Comparison of ENCODE assay signal across 9 cellular contexts in the genomic region with DNA sequence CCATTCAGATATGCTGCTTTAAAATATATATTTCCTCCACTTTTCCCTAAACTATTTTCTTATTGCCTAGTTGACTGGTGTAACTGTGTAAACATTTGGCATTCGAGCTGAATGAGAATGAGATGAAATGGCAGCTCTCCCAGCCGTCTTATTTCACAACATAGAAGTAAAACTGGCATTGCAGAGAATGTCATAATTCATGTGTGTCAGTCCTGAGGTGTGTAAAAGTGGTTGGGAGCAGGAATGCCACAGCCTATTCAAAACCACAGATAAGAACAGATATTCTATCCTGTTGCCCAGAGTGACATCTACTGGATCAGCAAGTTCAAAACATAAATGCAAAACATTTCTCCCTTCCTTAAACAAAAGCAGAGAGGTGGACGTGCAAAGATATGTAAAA.
DNase-seq lines count a peak whose midpoint lies in the region; ATAC-seq and TF ChIP-seq lines count a peak whose summit lies in the region.
"Had no signal": no experiment of that assay in that cellular context is flagged by ENCODE, and none has a peak within 500 bp of the region (broad histone marks: within the 10 kb centered on the region; RNA-seq: fewer than 3 reads in every experiment).

No MANE protein-coding gene starts in this region.

- no peak overlapping the region for H3K4me3 ChIP-seq in BE2C (ENCODE audit: low read depth, low read length)

- DNase-seq in BE2C (no peak), M059J (ENCODE audit: low read depth) (peak; percentile 81), WTC11 (ENCODE audit: low spot score) (no peak), left colon (peak in 1 of 2 donors; percentile 11), OCI-M2 (lab: John Stamatoyannopoulos, UW; ENCODE audit: unreplicated experiment) (no peak)
- no peak for DNase-seq in activated CD4-positive, alpha-beta T cell treated with anti-CD3 and anti-CD28 coated beads for 1 hour
- no peak for DNase-seq in activated CD8-positive, alpha-beta T cell treated with anti-CD3 and anti-CD28 coated beads for 36 hours
- DNase-seq: NCI-H1436 had no signal

- no peaks in the 10 kb centered on the region for H3K27me3 Mint-ChIP-seq in WTC11 (ENCODE audit: low read depth)
- no peaks in the 10 kb centered on the region for H3K27me3 Mint-ChIP-seq in activated CD8-positive, alpha-beta T cell treated with anti-CD3 and anti-CD28 coated beads for 36 hours

- H3K9me3 Mint-ChIP-seq in WTC11: no peaks in the 10 kb centered on the region
- no peaks in the 10 kb centered on the region for H3K9me3 Mint-ChIP-seq in activated CD8-positive, alpha-beta T cell treated with anti-CD3 and anti-CD28 coated beads for 36 hours

- POLR2A ChIA-PET in WTC11 (lab: Charles Lee): no interaction called here
- POLR2A ChIA-PET in activated CD8-positive, alpha-beta T cell treated with anti-CD3 and anti-CD28 coated beads for 36 hours (lab: Charles Lee): no interaction called here

- 0 out of 2 replicates have a peak, but pooled peaks have one; percentile 30 for ATAC-seq in WTC11
- peak; percentile 100 for ATAC-seq in left colon
- no peak for ATAC-seq in HG03045 (IDR thresholded peaks at IDR 0.05; ENCODE audit: unreplicated experiment)
- no peak for ATAC-seq in activated CD8-positive, alpha-beta T cell treated with anti-CD3 and anti-CD28 coated beads for 36 hours

- CTCF ChIA-PET in WTC11 (lab: Charles Lee): no interaction called here
- CTCF ChIA-PET in activated CD8-positive, alpha-beta T cell treated with anti-CD3 and anti-CD28 coated beads for 36 hours (lab: Charles Lee): no interaction called here

- peak; percentile 30 for TF ChIP-seq CTCF in BE2C (IDR thresholded peaks at IDR 0.05; ENCODE audit: low read depth, low read length)
- TF ChIP-seq CTCF in WTC11 (IDR thresholded peaks at IDR 0.05): no peak
- TF ChIP-seq CTCF in activated CD8-positive, alpha-beta T cell treated with anti-CD3 and anti-CD28 coated beads for 36 hours (IDR thresholded peaks at IDR 0.05): no peak

- H3K36me3 Mint-ChIP-seq in WTC11: no peaks in the 10 kb centered on the region
- H3K36me3 Mint-ChIP-seq in activated CD8-positive, alpha-beta T cell treated with anti-CD3 and anti-CD28 coated beads for 36 hours (ENCODE audit: low read depth): no peaks in the 10 kb centered on the region

- no peak overlapping the region for H3K27ac Mint-ChIP-seq in WTC11
- no peak overlapping the region for H3K27ac Mint-ChIP-seq in activated CD8-positive, alpha-beta T cell treated with anti-CD3 and anti-CD28 coated beads for 36 hours

- intact Hi-C loops in left colon (cut with DNase I, micrococcal nuclease): no loop called here
- intact Hi-C loops in activated CD8-positive, alpha-beta T cell treated with anti-CD3 and anti-CD28 coated beads for 36 hours (cut with micrococcal nuclease): no loop called here

- H3K4me1 ChIP-seq in BE2C: no peaks in the 10 kb centered on the region

- no peaks in the 10 kb centered on the region for H3K9me3 ChIP-seq in BE2C

- H3K36me3 ChIP-seq in BE2C: no peaks in the 10 kb centered on the region

- H3K4me1 Mint-ChIP-seq in WTC11: 0 out of 2 replicates have a peak, but pooled peaks cover 3% of the 10 kb centered on the region
- H3K4me1 Mint-ChIP-seq in activated CD8-positive, alpha-beta T cell treated with anti-CD3 and anti-CD28 coated beads for 36 hours (ENCODE audit: low read depth): no peaks in the 10 kb centered on the region

- H3K4me3 Mint-ChIP-seq in WTC11: no peak overlapping the region
- no peak overlapping the region for H3K4me3 Mint-ChIP-seq in activated CD8-positive, alpha-beta T cell treated with anti-CD3 and anti-CD28 coated beads for 36 hours

- no peaks in the 10 kb centered on the region for H3K27me3 ChIP-seq in BE2C

TF ChIP-seq in WTC11, 78 proteins besides CTCF, POLR2A, EP300 and RAD21:
- TF ChIP-seq, protein P1, sequence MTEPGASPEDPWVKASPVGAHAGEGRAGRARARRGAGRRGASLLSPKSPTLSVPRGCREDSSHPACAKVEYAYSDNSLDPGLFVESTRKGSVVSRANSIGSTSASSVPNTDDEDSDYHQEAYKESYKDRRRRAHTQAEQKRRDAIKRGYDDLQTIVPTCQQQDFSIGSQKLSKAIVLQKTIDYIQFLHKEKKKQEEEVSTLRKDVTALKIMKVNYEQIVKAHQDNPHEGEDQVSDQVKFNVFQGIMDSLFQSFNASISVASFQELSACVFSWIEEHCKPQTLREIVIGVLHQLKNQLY (CRISPR knock-in tag; IDR thresholded peaks at IDR 0.05): no peak
- no peak for TF ChIP-seq ZNF263 (CRISPR knock-in tag; IDR thresholded peaks at IDR 0.05; ENCODE audit: low read depth)
- TF ChIP-seq, protein P2, sequence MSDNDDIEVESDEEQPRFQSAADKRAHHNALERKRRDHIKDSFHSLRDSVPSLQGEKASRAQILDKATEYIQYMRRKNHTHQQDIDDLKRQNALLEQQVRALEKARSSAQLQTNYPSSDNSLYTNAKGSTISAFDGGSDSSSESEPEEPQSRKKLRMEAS (CRISPR knock-in tag; IDR thresholded peaks at IDR 0.05): no peak
- TF ChIP-seq ZBTB21 (CRISPR knock-in tag; IDR thresholded peaks at IDR 0.05; ENCODE audit: borderline replicate concordance): no peak
- TF ChIP-seq, protein P3, sequence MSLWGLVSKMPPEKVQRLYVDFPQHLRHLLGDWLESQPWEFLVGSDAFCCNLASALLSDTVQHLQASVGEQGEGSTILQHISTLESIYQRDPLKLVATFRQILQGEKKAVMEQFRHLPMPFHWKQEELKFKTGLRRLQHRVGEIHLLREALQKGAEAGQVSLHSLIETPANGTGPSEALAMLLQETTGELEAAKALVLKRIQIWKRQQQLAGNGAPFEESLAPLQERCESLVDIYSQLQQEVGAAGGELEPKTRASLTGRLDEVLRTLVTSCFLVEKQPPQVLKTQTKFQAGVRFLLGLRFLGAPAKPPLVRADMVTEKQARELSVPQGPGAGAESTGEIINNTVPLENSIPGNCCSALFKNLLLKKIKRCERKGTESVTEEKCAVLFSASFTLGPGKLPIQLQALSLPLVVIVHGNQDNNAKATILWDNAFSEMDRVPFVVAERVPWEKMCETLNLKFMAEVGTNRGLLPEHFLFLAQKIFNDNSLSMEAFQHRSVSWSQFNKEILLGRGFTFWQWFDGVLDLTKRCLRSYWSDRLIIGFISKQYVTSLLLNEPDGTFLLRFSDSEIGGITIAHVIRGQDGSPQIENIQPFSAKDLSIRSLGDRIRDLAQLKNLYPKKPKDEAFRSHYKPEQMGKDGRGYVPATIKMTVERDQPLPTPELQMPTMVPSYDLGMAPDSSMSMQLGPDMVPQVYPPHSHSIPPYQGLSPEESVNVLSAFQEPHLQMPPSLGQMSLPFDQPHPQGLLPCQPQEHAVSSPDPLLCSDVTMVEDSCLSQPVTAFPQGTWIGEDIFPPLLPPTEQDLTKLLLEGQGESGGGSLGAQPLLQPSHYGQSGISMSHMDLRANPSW (CRISPR knock-in tag; conservative IDR thresholded peaks at IDR 0.05; ENCODE audit: low read depth): no peak
- TF ChIP-seq, protein P4, sequence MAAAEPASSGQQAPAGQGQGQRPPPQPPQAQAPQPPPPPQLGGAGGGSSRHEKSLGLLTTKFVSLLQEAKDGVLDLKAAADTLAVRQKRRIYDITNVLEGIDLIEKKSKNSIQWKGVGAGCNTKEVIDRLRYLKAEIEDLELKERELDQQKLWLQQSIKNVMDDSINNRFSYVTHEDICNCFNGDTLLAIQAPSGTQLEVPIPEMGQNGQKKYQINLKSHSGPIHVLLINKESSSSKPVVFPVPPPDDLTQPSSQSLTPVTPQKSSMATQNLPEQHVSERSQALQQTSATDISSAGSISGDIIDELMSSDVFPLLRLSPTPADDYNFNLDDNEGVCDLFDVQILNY (CRISPR knock-in tag; IDR thresholded peaks at IDR 0.05): no peak
- no peak for TF ChIP-seq SOX15 (CRISPR knock-in tag; IDR thresholded peaks at IDR 0.05)
- no peak for TF ChIP-seq FOXP1 (CRISPR knock-in tag; IDR thresholded peaks at IDR 0.05; ENCODE audit: borderline replicate concordance)
- TF ChIP-seq, protein P5, sequence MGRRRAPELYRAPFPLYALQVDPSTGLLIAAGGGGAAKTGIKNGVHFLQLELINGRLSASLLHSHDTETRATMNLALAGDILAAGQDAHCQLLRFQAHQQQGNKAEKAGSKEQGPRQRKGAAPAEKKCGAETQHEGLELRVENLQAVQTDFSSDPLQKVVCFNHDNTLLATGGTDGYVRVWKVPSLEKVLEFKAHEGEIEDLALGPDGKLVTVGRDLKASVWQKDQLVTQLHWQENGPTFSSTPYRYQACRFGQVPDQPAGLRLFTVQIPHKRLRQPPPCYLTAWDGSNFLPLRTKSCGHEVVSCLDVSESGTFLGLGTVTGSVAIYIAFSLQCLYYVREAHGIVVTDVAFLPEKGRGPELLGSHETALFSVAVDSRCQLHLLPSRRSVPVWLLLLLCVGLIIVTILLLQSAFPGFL (CRISPR knock-in tag; IDR thresholded peaks at IDR 0.05; ENCODE audit: borderline replicate concordance): no peak
- TF ChIP-seq PRRX2 (CRISPR knock-in tag; IDR thresholded peaks at IDR 0.05): no peak
- no peak for TF ChIP-seq KAT7 (CRISPR knock-in tag; IDR thresholded peaks at IDR 0.05; ENCODE audit: borderline replicate concordance)
- TF ChIP-seq, protein P6, sequence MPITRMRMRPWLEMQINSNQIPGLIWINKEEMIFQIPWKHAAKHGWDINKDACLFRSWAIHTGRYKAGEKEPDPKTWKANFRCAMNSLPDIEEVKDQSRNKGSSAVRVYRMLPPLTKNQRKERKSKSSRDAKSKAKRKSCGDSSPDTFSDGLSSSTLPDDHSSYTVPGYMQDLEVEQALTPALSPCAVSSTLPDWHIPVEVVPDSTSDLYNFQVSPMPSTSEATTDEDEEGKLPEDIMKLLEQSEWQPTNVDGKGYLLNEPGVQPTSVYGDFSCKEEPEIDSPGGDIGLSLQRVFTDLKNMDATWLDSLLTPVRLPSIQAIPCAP (CRISPR knock-in tag; IDR thresholded peaks at IDR 0.05): no peak
- TF ChIP-seq NFE2L1 (CRISPR knock-in tag; IDR thresholded peaks at IDR 0.05): no peak
- TF ChIP-seq ESRRA (CRISPR knock-in tag; IDR thresholded peaks at IDR 0.05; ENCODE audit: borderline replicate concordance): no peak
- TF ChIP-seq, protein P7, sequence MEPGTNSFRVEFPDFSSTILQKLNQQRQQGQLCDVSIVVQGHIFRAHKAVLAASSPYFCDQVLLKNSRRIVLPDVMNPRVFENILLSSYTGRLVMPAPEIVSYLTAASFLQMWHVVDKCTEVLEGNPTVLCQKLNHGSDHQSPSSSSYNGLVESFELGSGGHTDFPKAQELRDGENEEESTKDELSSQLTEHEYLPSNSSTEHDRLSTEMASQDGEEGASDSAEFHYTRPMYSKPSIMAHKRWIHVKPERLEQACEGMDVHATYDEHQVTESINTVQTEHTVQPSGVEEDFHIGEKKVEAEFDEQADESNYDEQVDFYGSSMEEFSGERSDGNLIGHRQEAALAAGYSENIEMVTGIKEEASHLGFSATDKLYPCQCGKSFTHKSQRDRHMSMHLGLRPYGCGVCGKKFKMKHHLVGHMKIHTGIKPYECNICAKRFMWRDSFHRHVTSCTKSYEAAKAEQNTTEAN (CRISPR knock-in tag; IDR thresholded peaks at IDR 0.05): no peak
- TF ChIP-seq IRF2 (CRISPR knock-in tag; IDR thresholded peaks at IDR 0.05; ENCODE audit: borderline replicate concordance, low read depth): no peak
- no peak for TF ChIP-seq OVOL2 (CRISPR knock-in tag; IDR thresholded peaks at IDR 0.05; ENCODE audit: borderline replicate concordance)
- TF ChIP-seq RELA (CRISPR knock-in tag; IDR thresholded peaks at IDR 0.05; ENCODE audit: borderline replicate concordance): no peak

Comparison
In these comparisons a context has a peak if more than half of its experiments do, and no peak if none do; other contexts are left out.
1. ATAC-seq: peak in WTC11 (single experiment) and left colon (single experiment); none in HG03045 (single experiment) and activated CD8-positive, alpha-beta T cell treated with anti-CD3 and anti-CD28 coated beads for 36 hours (single experiment).